18 cellular contexts compared by ENCODE assay signal in the genomic region with DNA sequence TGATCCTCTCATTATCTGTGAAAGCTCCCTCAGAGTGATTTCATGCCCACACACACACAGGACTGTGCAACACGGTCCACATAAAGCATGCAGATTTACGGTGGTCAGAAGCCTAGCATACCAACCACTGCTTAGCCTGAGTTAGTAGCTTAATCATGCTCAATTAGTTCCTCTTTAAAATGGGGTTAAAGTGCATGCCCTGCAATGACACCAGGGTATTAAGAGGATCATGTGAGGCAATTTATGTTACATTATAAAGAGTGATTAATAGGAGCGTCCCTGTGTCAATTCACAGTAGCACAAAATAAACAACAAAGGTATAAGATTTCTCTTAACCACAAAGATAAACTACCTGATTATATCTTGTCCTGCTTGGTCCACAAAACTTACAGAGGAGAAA. TPM values are rescaled to one million over a fixed set of nuclear protein-coding genes. Genes with fewer than 3 reads are reported as not detected.
DNase-seq lines count a peak whose midpoint lies in the region; ATAC-seq, FAIRE-seq and TF ChIP-seq lines count a peak whose summit lies in the region.
"Had no signal": no experiment of that assay in that cellular context is flagged by ENCODE, and none has a peak within 500 bp of the region (broad histone marks: within the 10 kb centered on the region; RNA-seq: fewer than 3 reads in every experiment).

No MANE protein-coding gene starts in this region.

- H3K23ac ChIP-seq in IMR-90 (ENCODE audit: low read depth, low read length), result no peak overlapping the region

- H2AFZ ChIP-seq in IMR-90 (replicated peaks; ENCODE audit: low read length, poor library complexity), result no peak overlapping the region

- no peaks in the 10 kb centered on the region for H3K4me1 Mint-ChIP-seq in activated CD8-positive, alpha-beta T cell treated with anti-CD3 and anti-CD28 coated beads for 36 hours (ENCODE audit: low read depth)
- H3K4me1 Mint-ChIP-seq: B cell; CD8-positive, alpha-beta memory T cell had no signal

- no peaks in the 10 kb centered on the region for H4K20me1 ChIP-seq in IMR-90 (ENCODE audit: insufficient read depth, low read length)

- peaks cover 5% of the 10 kb centered on the region for H3K9me3 Mint-ChIP-seq in activated CD8-positive, alpha-beta T cell treated with anti-CD3 and anti-CD28 coated beads for 36 hours
- H3K9me3 Mint-ChIP-seq: CD8-positive, alpha-beta memory T cell had no signal

- H3K9ac ChIP-seq in IMR-90 (ENCODE audit: low read depth, low read length), result no peak overlapping the region

- H2BK5ac ChIP-seq in IMR-90 (ENCODE audit: low read depth, low read length, poor library complexity, severe bottlenecking), result no peak overlapping the region

- H3K27me3 Mint-ChIP-seq in activated CD8-positive, alpha-beta T cell treated with anti-CD3 and anti-CD28 coated beads for 36 hours, result no peaks in the 10 kb centered on the region
- H3K27me3 Mint-ChIP-seq: B cell had no signal

- no peak for DNase-seq in IMR-90
- DNase-seq in NOMO-1 (lab: John Stamatoyannopoulos, UW; ENCODE audit: unreplicated experiment in 2 of 2), result peak; percentile 82 to 93
- peak; percentile 30 for DNase-seq in amniotic epithelial cell (ENCODE audit: low read depth)
- DNase-seq in small intestine, result peak; percentile 89
- no peak for DNase-seq in GM20000 (ENCODE audit: low spot score)
- no peak for DNase-seq in LoVo (ENCODE audit: low spot score)
- DNase-seq in activated CD8-positive, alpha-beta T cell treated with anti-CD3 and anti-CD28 coated beads for 36 hours, result no peak
- DNase-seq: CD8-positive, alpha-beta memory T cell; GF-D8; NCI-H1048; NCI-H146; NCI-H2227 treated with DMSO at 0.1 percent for 48 hours; NCI-H526; RPMI8226; SW 1271 had no signal

- CTCF ChIA-PET in IMR-90 (lab: Yijun Ruan, JAX), result interaction anchor here (0.6 kb wide), 1 partner anchor 1133 kb away, joined by 5 read pairs; no protein-coding TSS in a partner anchor
- CTCF ChIA-PET in activated CD8-positive, alpha-beta T cell treated with anti-CD3 and anti-CD28 coated beads for 36 hours (lab: Charles Lee), result interaction anchor here (0.8 to 2.5 kb wide), 2 partner anchors 14 to 202 kb away, joined by 3 to 12 read pairs; no protein-coding TSS in a partner anchor

- no peaks in the 10 kb centered on the region for H3K79me1 ChIP-seq in IMR-90 (ENCODE audit: low read depth in 1 of 2, low read length in 2 of 2)

- H3K4me3 Mint-ChIP-seq in activated CD8-positive, alpha-beta T cell treated with anti-CD3 and anti-CD28 coated beads for 36 hours, result no peak overlapping the region
- H3K4me3 Mint-ChIP-seq: B cell; CD8-positive, alpha-beta memory T cell had no signal

- H3K27ac ChIP-seq in IMR-90 (ENCODE audit: insufficient read depth, low read length) (no peak overlapping the region), small intestine (ENCODE audit: low read depth in 1 of 2, low read length in 1 of 2) (peak overlapping the region; percentile 1 to 57)
- H3K27ac ChIP-seq: SJSA1 had no signal

- dilution Hi-C loops in IMR-90 (cut with HindIII; ENCODE audit: low sequenced_read_pairs, unreplicated experiment), result no loop called here

- H3K9me3 ChIP-seq in IMR-90 (ENCODE audit: control insufficient read depth, insufficient read depth, low read length) (no peaks in the 10 kb centered on the region), small intestine (ENCODE audit: control insufficient read depth, low read depth) (no peaks in the 10 kb centered on the region)
- H3K9me3 ChIP-seq: SJSA1 had no signal

- H3K4me2 ChIP-seq in IMR-90 (ENCODE audit: low read depth, low read length), result no peak overlapping the region

- H2BK20ac ChIP-seq in IMR-90 (ENCODE audit: low read depth, low read length), result no peak overlapping the region

- H3K27ac Mint-ChIP-seq in activated CD8-positive, alpha-beta T cell treated with anti-CD3 and anti-CD28 coated beads for 36 hours, result no peak overlapping the region
- H3K27ac Mint-ChIP-seq: B cell had no signal

- H3K4me3 ChIP-seq in IMR-90 (ENCODE audit: insufficient read depth, low read depth, low read length) (no peak overlapping the region), small intestine (ENCODE audit: low read depth in 1 of 2, low read length in 2 of 2) (peak overlapping the region in 1 of 2 donors; percentile 39)
- H3K4me3 ChIP-seq: SJSA1 had no signal

- H3K36me3 ChIP-seq in IMR-90 (ENCODE audit: control insufficient read depth, insufficient read depth, low read length) (no peaks in the 10 kb centered on the region), small intestine (ENCODE audit: control insufficient read depth in 2 of 2, insufficient read depth in 2 of 2, low read length in 2 of 2) (no peaks in the 10 kb centered on the region)
- H3K36me3 ChIP-seq: SJSA1 had no signal

- no peak for FAIRE-seq in small intestine (lab: Jason Lieb, UNC)
- FAIRE-seq: HepG2 had no signal

- H4K5ac ChIP-seq in IMR-90 (ENCODE audit: low read depth, low read length), result no peak overlapping the region

- no peak overlapping the region for H4K8ac ChIP-seq in IMR-90 (ENCODE audit: low read depth in 2 of 2, low read length in 2 of 2)

- H3K27me3 ChIP-seq in IMR-90 (ENCODE audit: control insufficient read depth, insufficient read depth, low read length) (peaks cover 3% of the 10 kb centered on the region; the same call in 1 of the 2 replicates), small intestine (ENCODE audit: control insufficient read depth in 2 of 2, insufficient read depth in 2 of 2, low read length in 2 of 2) (no peaks in the 10 kb centered on the region)
- H3K27me3 ChIP-seq: SJSA1 had no signal

- no peaks in the 10 kb centered on the region; the same call in 1 of the 2 replicates for H3K4me1 ChIP-seq in IMR-90 (ENCODE audit: control insufficient read depth, insufficient read depth, low read length)
- peaks cover 0 to 9% of the 10 kb centered on the region in 2 donors for H3K4me1 ChIP-seq in small intestine (ENCODE audit: control insufficient read depth in 2 of 2, insufficient read depth in 1 of 2, low read depth in 1 of 2, low read length in 1 of 2)
- H3K4me1 ChIP-seq: SJSA1 had no signal

- no peak overlapping the region for H2AK9ac ChIP-seq in IMR-90 (replicated peaks; ENCODE audit: low read depth, low read length, poor library complexity)

- no peak overlapping the region for H3K18ac ChIP-seq in IMR-90 (ENCODE audit: low read depth, low read length)

- TF ChIP-seq CTCF in IMR-90 (conservative IDR thresholded peaks at IDR 0.05; ENCODE audit: low read depth, low read length), result no peak
- no peak for TF ChIP-seq CTCF in GM20000 (IDR thresholded peaks at IDR 0.05; ENCODE audit: extremely low read depth, missing control alignments)
- no peak for TF ChIP-seq CTCF in activated CD8-positive, alpha-beta T cell treated with anti-CD3 and anti-CD28 coated beads for 36 hours (IDR thresholded peaks at IDR 0.05)

- no peak for TF ChIP-seq RAD21 in IMR-90 (IDR thresholded peaks at IDR 0.05; ENCODE audit: low read length)

- BruUV-seq in IMR-90 (replicated peaks; lab: Mats Ljungman, UMichigan), result no TSS peak

- in situ Hi-C loops in IMR-90 (cut with MboI; ENCODE audit: low sequenced_read_pairs), result no loop called here

- H3K9me1 ChIP-seq in IMR-90 (ENCODE audit: insufficient read depth, low read length), result no peaks in the 10 kb centered on the region; the same call in 1 of the 2 replicates

- TF ChIP-seq POLR2A in IMR-90 (IDR thresholded peaks at IDR 0.05; ENCODE audit: low read depth, low read length), result no peak

- no peak overlapping the region for H3K56ac ChIP-seq in IMR-90 (ENCODE audit: extremely low read depth, insufficient read depth, low read length)

- intact Hi-C loops in IMR-90 (cut with micrococcal nuclease), result no loop called here
- intact Hi-C loops in activated CD8-positive, alpha-beta T cell treated with anti-CD3 and anti-CD28 coated beads for 36 hours (cut with micrococcal nuclease), result no loop called here

- H2BK15ac ChIP-seq in IMR-90 (ENCODE audit: low read depth, low read length), result no peak overlapping the region

- POLR2A ChIA-PET in IMR-90 (lab: Charles Lee; ENCODE audit: unreplicated experiment), result no interaction called here
- POLR2A ChIA-PET in activated CD8-positive, alpha-beta T cell treated with anti-CD3 and anti-CD28 coated beads for 36 hours (lab: Charles Lee), result no interaction called here

- no peak overlapping the region for H2AK5ac ChIP-seq in IMR-90 (ENCODE audit: low read depth, low read length)

- H3K14ac ChIP-seq in IMR-90 (replicated peaks; ENCODE audit: low read depth, low read length), result no peak overlapping the region

- ATAC-seq in IMR-90 (ENCODE audit: low read depth), result peak; percentile 46
- no peak for ATAC-seq in activated CD8-positive, alpha-beta T cell treated with anti-CD3 and anti-CD28 coated beads for 36 hours
- ATAC-seq: HepG2 had no signal

- H3K36me3 Mint-ChIP-seq in activated CD8-positive, alpha-beta T cell treated with anti-CD3 and anti-CD28 coated beads for 36 hours (ENCODE audit: low read depth), result peaks cover 4% of the 10 kb centered on the region

- H4K91ac ChIP-seq in IMR-90 (ENCODE audit: insufficient read depth, low read depth, low read length), result no peak overlapping the region

- H2BK120ac ChIP-seq in IMR-90 (ENCODE audit: low read depth, low read length), result no peak overlapping the region

- H3K4ac ChIP-seq in IMR-90 (ENCODE audit: low read depth, low read length), result no peak overlapping the region

- no CpG with 5 or more reads among the region's 3 CpGs for WGBS in IMR-90 (ENCODE audit: extremely low coverage in 2 of 2, insufficient read length in 1 of 2), 2 experiments
- WGBS in small intestine, 3 donors, result 7 to 36% (median 25%) methylated on average over 3 of the region's 3 CpGs

TF ChIP-seq in IMR-90, 13 proteins besides CTCF, POLR2A, EP300 and RAD21 (continues in another document):
- TF ChIP-seq MAFK (IDR thresholded peaks at IDR 0.05; ENCODE audit: low read depth, low read length) (no peak), FOS (IDR thresholded peaks at IDR 0.05; ENCODE audit: low read depth, low read length) (no peak), CEBPB (IDR thresholded peaks at IDR 0.05; ENCODE audit: low read depth, low read length) (no peak), NFE2L2 (IDR thresholded peaks at IDR 0.05; ENCODE audit: low read depth, low read length) (no peak), CHD1 (IDR thresholded peaks at IDR 0.05; ENCODE audit: low read depth, low read length) (no peak), SMC3 (IDR thresholded peaks at IDR 0.05; ENCODE audit: low read depth, low read length) (no peak)

RNA-seq across cellular contexts. Expression of gene C17orf67, which starts 39.8 kb away (rescaled TPM):
- 0.18 and 0.56 TPM in 2 replicates for total RNA-seq in IMR-90 (2012; rRNA removed)
- 1.1 TPM in 2 replicates for polyA plus RNA-seq in IMR-90 (2012; rRNA removed)
- polyA plus RNA-seq in IMR-90 (2012; cell fraction: cytosol; rRNA removed), result 0.34 and 0.87 TPM in 2 replicates
- polyA plus RNA-seq in IMR-90 (2012; cell fraction: nucleus; rRNA removed; ENCODE audit: low replicate concordance), result 1.5 and 2.4 TPM in 2 replicates
- 10 to 100 TPM in 2 of 3 donors, 1 to 10 TPM in 1; 2.6 to 41.9 (median 10.5) TPM for polyA plus RNA-seq in small intestine
- 1 to 10 TPM; 2.3 TPM for total RNA-seq in activated CD8-positive, alpha-beta T cell treated with anti-CD3 and anti-CD28 coated beads for 36 hours

RNA-seq across cellular contexts. Expression of gene DGKE, which starts 40.0 kb away (rescaled TPM):
- total RNA-seq in IMR-90 (2012; rRNA removed), result 4.7 and 5.0 TPM in 2 replicates
- polyA plus RNA-seq in IMR-90 (2012; rRNA removed) (2.4 and 3.9 TPM in 2 replicates), small intestine (1 to 10 TPM in 1 of 3 donors, under 1 TPM in 2; 0.27 to 2.0 (median 0.67) TPM)
- polyA plus RNA-seq in IMR-90 (2012; cell fraction: cytosol; rRNA removed), result 1.0 and 1.4 TPM in 2 replicates
- polyA plus RNA-seq in IMR-90 (2012; cell fraction: nucleus; rRNA removed; ENCODE audit: low replicate concordance), result 17.7 and 19.8 TPM in 2 replicates
- 10 to 100 TPM; 25.1 to 29.0 TPM for total RNA-seq in activated CD8-positive, alpha-beta T cell treated with anti-CD3 and anti-CD28 coated beads for 36 hours

Comparison
In these comparisons a context has a peak if more than half of its experiments do, and no peak if none do; other contexts are left out.
1. DNase-seq: peak in NOMO-1 (2 of 2), amniotic epithelial cell (single experiment) and small intestine (single experiment); none in IMR-90 (single experiment), GM20000 (single experiment), LoVo (single experiment) and activated CD8-positive, alpha-beta T cell treated with anti-CD3 and anti-CD28 coated beads for 36 hours (single experiment).